ENCODE assay signal across 17 cellular contexts in the genomic region with DNA sequence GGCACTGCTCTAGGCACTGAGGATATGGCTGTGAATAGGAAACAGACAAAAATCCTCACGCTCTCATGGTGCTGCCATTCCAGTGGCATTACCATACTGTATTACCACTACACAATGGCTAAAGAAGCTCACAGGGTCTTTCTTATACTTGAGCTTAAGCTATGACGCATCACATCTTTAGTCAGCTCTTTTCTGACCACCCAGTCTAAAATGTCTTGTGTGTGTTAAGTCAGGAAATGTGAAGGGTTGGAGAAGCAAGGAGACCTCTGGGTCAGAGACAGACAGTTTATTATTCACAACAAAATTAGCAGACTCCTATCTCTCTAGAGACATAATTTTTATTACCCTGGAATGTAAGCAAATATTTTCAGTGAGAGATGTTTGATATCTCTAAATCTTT.
"Had no signal": no experiment of that assay in that cellular context is flagged by ENCODE, and none has a peak within 500 bp of the region (broad histone marks: within the 10 kb centered on the region; RNA-seq: fewer than 3 reads in every experiment).

No MANE protein-coding gene starts in this region.

- H3K36me3 ChIP-seq: gastrocnemius medialis, neutrophil, right lobe of liver had no signal

- FAIRE-seq: urothelium cell line had no signal

- H3K4me3 ChIP-seq: dorsolateral prefrontal cortex, gastrocnemius medialis, mucosa of descending colon, psoas muscle, right lobe of liver, skin epidermis had no signal

- H3K27ac ChIP-seq: dorsolateral prefrontal cortex, gastrocnemius medialis, neutrophil, psoas muscle, right lobe of liver, skin epidermis had no signal

- ATAC-seq: esophagus mucosa; gastrocnemius medialis; left colon; mucosa of descending colon; naive thymus-derived CD8-positive, alpha-beta T cell; psoas muscle; right lobe of liver had no signal

- H3K27me3 ChIP-seq: gastrocnemius medialis, neutrophil, right lobe of liver had no signal

- H3K9me3 ChIP-seq: gastrocnemius medialis, neutrophil, psoas muscle, right lobe of liver had no signal

- DNase-seq: cortex of kidney; dorsolateral prefrontal cortex; effector CD8-positive, alpha-beta T cell; gastrocnemius medialis; immature natural killer cell; left colon; mucosa of descending colon; naive thymus-derived CD8-positive, alpha-beta T cell; psoas muscle; retina; right lobe of liver; stimulated activated CD4-positive, alpha-beta T cell treated with anti-CD3 and anti-CD28 coated beads, Interleukin-12 subunit alpha, Interleukin-12 subunit beta, amount 100 ng/mL, for 4 hours; stimulated activated naive CD4-positive, alpha-beta T cell treated with Interleukin-2 at 50 U/mL for 16 hours had no signal

- H3K4me1 ChIP-seq: gastrocnemius medialis, psoas muscle, right lobe of liver had no signal
